In the genomic region with DNA sequence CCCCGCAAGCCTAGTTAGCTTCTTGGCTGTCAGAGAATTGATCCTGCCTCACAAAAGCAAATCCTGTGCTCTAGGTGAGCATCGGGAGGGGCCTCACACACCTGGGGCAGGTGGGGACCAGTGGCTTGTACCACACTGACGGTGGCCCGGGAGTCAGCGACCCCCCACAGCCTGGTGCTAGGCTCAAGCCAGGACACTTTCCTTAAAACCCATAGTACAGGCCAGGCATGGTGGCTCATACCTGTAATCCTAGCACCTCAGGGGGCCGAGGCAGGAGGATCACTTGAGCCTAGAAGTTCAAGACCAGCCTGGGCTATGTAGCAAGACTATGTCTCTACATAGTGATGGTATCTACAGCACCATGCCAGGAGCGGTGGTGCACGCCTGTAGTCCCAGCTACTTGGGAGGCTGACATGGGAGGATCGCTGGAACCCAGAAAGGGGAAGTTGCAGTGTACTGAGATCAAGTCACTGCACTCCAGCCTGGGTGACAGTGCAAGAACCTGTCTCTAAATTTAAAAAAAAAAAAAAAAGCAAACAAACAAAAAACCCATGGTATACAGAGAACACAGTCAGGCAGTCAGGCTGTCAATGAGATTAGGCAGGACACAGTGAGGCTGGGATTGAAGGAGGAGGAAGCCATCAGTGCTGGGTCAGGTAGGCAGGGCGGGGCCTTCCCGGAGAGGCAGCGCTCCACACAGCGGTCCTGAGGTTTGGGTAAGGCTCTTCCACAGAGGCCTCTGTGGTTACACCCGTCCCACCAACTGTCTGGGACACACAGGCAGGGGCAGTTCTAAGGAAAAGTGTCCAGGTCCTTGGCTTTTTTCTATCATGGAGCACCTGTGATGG, we compare ENCODE assay signal across 24 cellular contexts. TPM values are rescaled to one million over a fixed set of nuclear protein-coding genes. Genes with fewer than 3 reads are reported as not detected.
DNase-seq lines count a peak whose midpoint lies in the region; ATAC-seq and TF ChIP-seq lines count a peak whose summit lies in the region.
"Had no signal": no experiment of that assay in that cellular context is flagged by ENCODE, and none has a peak within 500 bp of the region (broad histone marks: within the 10 kb centered on the region; RNA-seq: fewer than 3 reads in every experiment).

No MANE protein-coding gene starts in this region.

- CTCF ChIA-PET in activated CD8-positive, alpha-beta T cell treated with anti-CD3 and anti-CD28 coated beads, Interleukin-2, amount 10 ng/mL, durations not matched to agents 7 days and 5 days (lab: Charles Lee), result interaction anchor here (1.1 kb wide), 1 partner anchor 39 kb away, joined by 4 read pairs; no protein-coding TSS in a partner anchor
- CTCF ChIA-PET in activated CD8-positive, alpha-beta T cell treated with anti-CD3 and anti-CD28 coated beads for 36 hours (lab: Charles Lee), result interaction anchor here (1.3 to 1.4 kb wide), 2 partner anchors 8 to 49 kb away, joined by 4 to 7 read pairs; no protein-coding TSS in a partner anchor

- no peak overlapping the region for H3K4me3 Mint-ChIP-seq in activated CD8-positive, alpha-beta T cell treated with anti-CD3 and anti-CD28 coated beads, Interleukin-2, amount 10 ng/mL, durations not matched to agents 7 days and 5 days
- H3K4me3 Mint-ChIP-seq in activated CD8-positive, alpha-beta T cell treated with anti-CD3 and anti-CD28 coated beads for 36 hours, result no peak overlapping the region
- no peak overlapping the region for H3K4me3 Mint-ChIP-seq in IgD-negative memory B cell
- H3K4me3 Mint-ChIP-seq in effector memory CD8-positive, alpha-beta T cell, result no peak overlapping the region
- H3K4me3 Mint-ChIP-seq: activated B cell treated with CpG ODN at 0.5 μM for 24 hours had no signal

- no peak for ATAC-seq in activated CD8-positive, alpha-beta T cell treated with anti-CD3 and anti-CD28 coated beads, Interleukin-2, amount 10 ng/mL, durations not matched to agents 7 days and 5 days
- ATAC-seq in activated CD8-positive, alpha-beta T cell treated with anti-CD3 and anti-CD28 coated beads for 36 hours, result no peak
- ATAC-seq in effector memory CD8-positive, alpha-beta T cell (replicated peaks), result no peak
- no peak for ATAC-seq in HG03442 (IDR thresholded peaks at IDR 0.05; ENCODE audit: unreplicated experiment)
- ATAC-seq: foreskin keratinocyte had no signal

- DNase-seq in activated CD8-positive, alpha-beta T cell treated with anti-CD3 and anti-CD28 coated beads, Interleukin-2, amount 10 ng/mL, durations not matched to agents 7 days and 5 days, result no peak
- no peak for DNase-seq in activated CD8-positive, alpha-beta T cell treated with anti-CD3 and anti-CD28 coated beads for 36 hours
- DNase-seq in effector memory CD8-positive, alpha-beta T cell, result no peak
- DNase-seq in posterior vena cava (ENCODE audit: low spot score) (peak; percentile 63), head of caudate nucleus (no peak), NCI-H2029 (lab: John Stamatoyannopoulos, UW) (no peak)
- DNase-seq: activated B cell treated with CpG ODN at 0.5 μM for 24 hours; activated CD4-positive, alpha-beta T cell treated with anti-CD3 and anti-CD28 coated beads, Interleukin-2, amount 50 U/mL, for 4 hours; activated naive CD4-positive, alpha-beta T cell; activated T-cell treated with anti-CD3 and anti-CD28 coated beads, Interleukin-2, amount 50 U/mL, for 1 hour; central memory CD4-positive, alpha-beta T cell; DND-41; foreskin keratinocyte; islet precursor cell; Kasumi-1; mammary epithelial cell; NCI-H1092 treated with DMSO at 0.1 percent for 48 hours; NCI-H446; occipital lobe; SK-N-SH; stimulated activated CD4-positive, alpha-beta T cell treated with anti-CD3 and anti-CD28 coated beads, Interleukin-12 subunit alpha, Interleukin-12 subunit beta, amount 100 ng/mL, for 4 hours; upper lobe of left lung had no signal

- peaks cover 21% of the 10 kb centered on the region for H3K36me3 Mint-ChIP-seq in activated CD8-positive, alpha-beta T cell treated with anti-CD3 and anti-CD28 coated beads, Interleukin-2, amount 10 ng/mL, durations not matched to agents 7 days and 5 days (ENCODE audit: low read depth)
- peaks cover 17% of the 10 kb centered on the region for H3K36me3 Mint-ChIP-seq in activated CD8-positive, alpha-beta T cell treated with anti-CD3 and anti-CD28 coated beads for 36 hours (ENCODE audit: low read depth)
- peaks cover 1% of the 10 kb centered on the region for H3K36me3 Mint-ChIP-seq in IgD-negative memory B cell
- H3K36me3 Mint-ChIP-seq in effector memory CD8-positive, alpha-beta T cell (ENCODE audit: insufficient read depth), result peaks cover 21% of the 10 kb centered on the region

- intact Hi-C loops in activated CD8-positive, alpha-beta T cell treated with anti-CD3 and anti-CD28 coated beads for 36 hours (cut with micrococcal nuclease), result no loop called here
- intact Hi-C loops in posterior vena cava (cut with DNase I), result no loop called here
- intact Hi-C loops in head of caudate nucleus (cut with DNase I), result no loop called here

- H3K27ac Mint-ChIP-seq in activated CD8-positive, alpha-beta T cell treated with anti-CD3 and anti-CD28 coated beads, Interleukin-2, amount 10 ng/mL, durations not matched to agents 7 days and 5 days, result peak overlapping the region; percentile 30
- no peak overlapping the region for H3K27ac Mint-ChIP-seq in activated CD8-positive, alpha-beta T cell treated with anti-CD3 and anti-CD28 coated beads for 36 hours
- peak overlapping the region in 2 of 3 donors; percentile 19 to 48 for H3K27ac Mint-ChIP-seq in IgD-negative memory B cell
- peak overlapping the region; percentile 38 to 63 for H3K27ac Mint-ChIP-seq in effector memory CD8-positive, alpha-beta T cell
- H3K27ac Mint-ChIP-seq: activated B cell treated with CpG ODN at 0.5 μM for 24 hours had no signal

- peaks cover 34% of the 10 kb centered on the region for H3K4me1 Mint-ChIP-seq in activated CD8-positive, alpha-beta T cell treated with anti-CD3 and anti-CD28 coated beads, Interleukin-2, amount 10 ng/mL, durations not matched to agents 7 days and 5 days (ENCODE audit: low read depth)
- H3K4me1 Mint-ChIP-seq in activated CD8-positive, alpha-beta T cell treated with anti-CD3 and anti-CD28 coated beads for 36 hours (ENCODE audit: low read depth), result peaks cover 25% of the 10 kb centered on the region
- H3K4me1 Mint-ChIP-seq in IgD-negative memory B cell, result peaks cover 12 to 16% (median 16%) of the 10 kb centered on the region in 3 donors
- H3K4me1 Mint-ChIP-seq in effector memory CD8-positive, alpha-beta T cell (ENCODE audit: low read depth in 2 of 2), result peaks cover 19 to 25% of the 10 kb centered on the region in 2 donors

- no peaks in the 10 kb centered on the region for H3K27me3 Mint-ChIP-seq in activated CD8-positive, alpha-beta T cell treated with anti-CD3 and anti-CD28 coated beads, Interleukin-2, amount 10 ng/mL, durations not matched to agents 7 days and 5 days (ENCODE audit: low read depth)
- H3K27me3 Mint-ChIP-seq in activated CD8-positive, alpha-beta T cell treated with anti-CD3 and anti-CD28 coated beads for 36 hours, result no peaks in the 10 kb centered on the region
- H3K27me3 Mint-ChIP-seq in IgD-negative memory B cell, result no peaks in the 10 kb centered on the region
- H3K27me3 Mint-ChIP-seq in effector memory CD8-positive, alpha-beta T cell, result no peaks in the 10 kb centered on the region
- H3K27me3 Mint-ChIP-seq: activated B cell treated with CpG ODN at 0.5 μM for 24 hours had no signal

- POLR2A ChIA-PET in activated CD8-positive, alpha-beta T cell treated with anti-CD3 and anti-CD28 coated beads, Interleukin-2, amount 10 ng/mL, durations not matched to agents 7 days and 5 days (lab: Charles Lee), result no interaction called here
- POLR2A ChIA-PET in activated CD8-positive, alpha-beta T cell treated with anti-CD3 and anti-CD28 coated beads for 36 hours (lab: Charles Lee), result interaction anchor here (1.2 to 1.7 kb wide), 2 partner anchors 10 to 39 kb away, joined by 3 to 5 read pairs; no protein-coding TSS in a partner anchor

- no peaks in the 10 kb centered on the region for H3K9me3 Mint-ChIP-seq in activated CD8-positive, alpha-beta T cell treated with anti-CD3 and anti-CD28 coated beads, Interleukin-2, amount 10 ng/mL, durations not matched to agents 7 days and 5 days (ENCODE audit: insufficient read depth)
- no peaks in the 10 kb centered on the region for H3K9me3 Mint-ChIP-seq in activated CD8-positive, alpha-beta T cell treated with anti-CD3 and anti-CD28 coated beads for 36 hours
- no peaks in the 10 kb centered on the region for H3K9me3 Mint-ChIP-seq in IgD-negative memory B cell
- H3K9me3 Mint-ChIP-seq in effector memory CD8-positive, alpha-beta T cell, result no peaks in the 10 kb centered on the region
- H3K9me3 Mint-ChIP-seq: activated B cell treated with CpG ODN at 0.5 μM for 24 hours had no signal

- TF ChIP-seq CTCF in activated CD8-positive, alpha-beta T cell treated with anti-CD3 and anti-CD28 coated beads for 36 hours (IDR thresholded peaks at IDR 0.05), result no peak

RNA-seq across cellular contexts. Expression of a gene that starts 41.3 kb away (rescaled TPM):
- total RNA-seq in activated CD8-positive, alpha-beta T cell treated with anti-CD3 and anti-CD28 coated beads, Interleukin-2, amount 10 ng/mL, durations not matched to agents 7 days and 5 days, result 10 to 100 TPM; 38.2 to 38.5 TPM
- total RNA-seq in activated CD8-positive, alpha-beta T cell treated with anti-CD3 and anti-CD28 coated beads for 36 hours, result 10 to 100 TPM; 27.7 to 28.5 TPM
- 13.7 TPM for polyA plus RNA-seq in IgD-negative memory B cell
- 10 to 100 TPM; 19.6 to 30.4 TPM for total RNA-seq in posterior vena cava
